Comparison of ENCODE assay signal across 3 cellular contexts in genomic region chr11:34458566-34458965, GRCh38.
TF ChIP-seq lines count a peak whose summit lies in the region.

No MANE protein-coding gene starts in this region.

TF ChIP-seq in liver, 16 proteins besides CTCF, POLR2A, EP300 and RAD21:
- TF ChIP-seq JUND (IDR thresholded peaks at IDR 0.05), result no peak
- TF ChIP-seq GABPA (IDR thresholded peaks at IDR 0.05 in 1 of 2, conservative IDR thresholded peaks at IDR 0.05 in 1 of 2), result no peak
- TF ChIP-seq MAX (IDR thresholded peaks at IDR 0.05), result no peak
- no peak for TF ChIP-seq ZBTB33 (IDR thresholded peaks at IDR 0.05)
- no peak for TF ChIP-seq FOXA1 (IDR thresholded peaks at IDR 0.05)
- no peak for TF ChIP-seq HNF4G (IDR thresholded peaks at IDR 0.05)
- no peak for TF ChIP-seq ATF3 (IDR thresholded peaks at IDR 0.05)
- no peak for TF ChIP-seq YY1 (IDR thresholded peaks at IDR 0.05)
- TF ChIP-seq EGR1 (IDR thresholded peaks at IDR 0.05; ENCODE audit: low read depth in 2 of 2), result no peak
- TF ChIP-seq RXRA (IDR thresholded peaks at IDR 0.05), result no peak
- no peak for TF ChIP-seq SP1 (IDR thresholded peaks at IDR 0.05)
TF ChIP-seq in liver: peak in this region for 0.

TF ChIP-seq in HepG2, 621 proteins besides CTCF, POLR2A, EP300 and RAD21:
- TF ChIP-seq ZNF432 (CRISPR knock-in tag; IDR thresholded peaks at IDR 0.05; ENCODE audit: borderline replicate concordance) (no peak), MLXIP (CRISPR knock-in tag; IDR thresholded peaks at IDR 0.05; ENCODE audit: borderline replicate concordance) (no peak), SNAPC5 (CRISPR knock-in tag; IDR thresholded peaks at IDR 0.05; ENCODE audit: borderline replicate concordance) (no peak), HIVEP1 (CRISPR knock-in tag; IDR thresholded peaks at IDR 0.05) (no peak), ZNF280B (CRISPR knock-in tag; IDR thresholded peaks at IDR 0.05; ENCODE audit: borderline replicate concordance) (no peak), MED8 (CRISPR knock-in tag; IDR thresholded peaks at IDR 0.05; ENCODE audit: insufficient replicate concordance) (no peak), ESRRA (CRISPR knock-in tag; IDR thresholded peaks at IDR 0.05; ENCODE audit: low read depth) (no peak), SAP130 (CRISPR knock-in tag; IDR thresholded peaks at IDR 0.05; ENCODE audit: low read depth) (no peak), ZNF639 (CRISPR knock-in tag; conservative IDR thresholded peaks at IDR 0.05) (no peak), BCLAF1 (IDR thresholded peaks at IDR 0.05) (no peak), ZNF335 (CRISPR knock-in tag; IDR thresholded peaks at IDR 0.05) (no peak), NR2F6 (IDR thresholded peaks at IDR 0.05) (no peak), NR2F6 (CRISPR knock-in tag; IDR thresholded peaks at IDR 0.05) (no peak), IKZF4 (CRISPR knock-in tag; IDR thresholded peaks at IDR 0.05; ENCODE audit: borderline replicate concordance, low read depth, not compliant biosample characterization) (no peak), TSC22D2 (CRISPR knock-in tag; IDR thresholded peaks at IDR 0.05; ENCODE audit: borderline replicate concordance) (no peak), JARID2 (CRISPR knock-in tag; IDR thresholded peaks at IDR 0.05; ENCODE audit: insufficient replicate concordance) (no peak), SMC3 (IDR thresholded peaks at IDR 0.05; ENCODE audit: low read length) (no peak)

TF ChIP-seq in H1, 55 proteins besides CTCF, POLR2A, EP300 and RAD21:
- TF ChIP-seq JUN (IDR thresholded peaks at IDR 0.05; ENCODE audit: low read depth, low read length) (no peak), ATF2 (IDR thresholded peaks at IDR 0.05; ENCODE audit: low read length) (no peak), TBP (IDR thresholded peaks at IDR 0.05; ENCODE audit: low read depth, low read length) (no peak), PHF8 (conservative IDR thresholded peaks at IDR 0.05; ENCODE audit: low read depth, low read length) (no peak), CHD2 (IDR thresholded peaks at IDR 0.05; ENCODE audit: low read length) (no peak), RNF2 (IDR thresholded peaks at IDR 0.05; ENCODE audit: borderline replicate concordance, low read depth, low read length, missing control alignments, poor library complexity, severe bottlenecking) (no peak), KDM1A (IDR thresholded peaks at IDR 0.05; ENCODE audit: borderline replicate concordance, low read length) (no peak), NANOG (IDR thresholded peaks at IDR 0.05; ENCODE audit: insufficient read depth, low read depth, low read length, poor library complexity, severe bottlenecking) (no peak), ZNF274 (IDR thresholded peaks at IDR 0.05; ENCODE audit: borderline replicate concordance, extremely low read depth, low read length) (no peak), MAFK (IDR thresholded peaks at IDR 0.05; ENCODE audit: low read depth, low read length) (no peak), KDM5A (IDR thresholded peaks at IDR 0.05; ENCODE audit: low read length) (no peak), EGR1 (IDR thresholded peaks at IDR 0.05; ENCODE audit: borderline replicate concordance, low read depth, low read length) (no peak)
